ENCODE assay signal across 1 cellular context in the genomic region with DNA sequence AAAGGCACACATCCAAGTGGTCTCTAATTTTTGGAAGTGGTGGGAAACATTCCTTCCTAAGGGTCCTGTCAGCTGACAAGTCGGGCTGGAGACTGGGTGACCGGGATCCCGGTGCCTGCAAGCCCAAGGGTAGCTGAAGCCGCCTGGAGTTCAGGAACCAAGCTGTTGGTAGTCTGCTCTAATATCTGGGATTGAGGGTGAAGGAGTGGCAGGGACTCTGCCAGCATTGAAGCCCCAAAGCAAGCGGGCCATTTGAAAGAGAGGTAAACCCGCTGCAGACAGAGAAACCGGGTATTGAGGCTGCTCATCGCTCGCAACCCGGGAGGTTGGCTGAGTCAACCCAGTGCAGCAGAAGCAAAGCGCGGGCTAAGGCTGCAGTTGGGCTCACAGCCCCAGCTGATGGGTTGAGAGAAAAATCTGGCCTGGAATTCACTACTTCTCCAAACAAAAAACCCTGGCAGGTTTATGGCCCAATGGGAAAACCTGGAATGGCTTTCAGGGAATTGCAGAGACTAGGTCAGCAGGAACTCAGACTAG.
TF ChIP-seq lines count a peak whose summit lies in the region.

No MANE protein-coding gene starts in this region.

TF ChIP-seq in HEK293, 187 proteins besides CTCF, POLR2A, EP300 and RAD21 (continued from another document and continues in another):
- TF ChIP-seq, protein P1, sequence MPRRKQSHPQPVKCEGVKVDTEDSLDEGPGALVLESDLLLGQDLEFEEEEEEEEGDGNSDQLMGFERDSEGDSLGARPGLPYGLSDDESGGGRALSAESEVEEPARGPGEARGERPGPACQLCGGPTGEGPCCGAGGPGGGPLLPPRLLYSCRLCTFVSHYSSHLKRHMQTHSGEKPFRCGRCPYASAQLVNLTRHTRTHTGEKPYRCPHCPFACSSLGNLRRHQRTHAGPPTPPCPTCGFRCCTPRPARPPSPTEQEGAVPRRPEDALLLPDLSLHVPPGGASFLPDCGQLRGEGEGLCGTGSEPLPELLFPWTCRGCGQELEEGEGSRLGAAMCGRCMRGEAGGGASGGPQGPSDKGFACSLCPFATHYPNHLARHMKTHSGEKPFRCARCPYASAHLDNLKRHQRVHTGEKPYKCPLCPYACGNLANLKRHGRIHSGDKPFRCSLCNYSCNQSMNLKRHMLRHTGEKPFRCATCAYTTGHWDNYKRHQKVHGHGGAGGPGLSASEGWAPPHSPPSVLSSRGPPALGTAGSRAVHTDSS (tag by site-specific recombination; IDR thresholded peaks at IDR 0.05), result no peak
- TF ChIP-seq ZNF664 (tag by site-specific recombination; IDR thresholded peaks at IDR 0.05) (no peak), ZNF140 (tag by site-specific recombination; IDR thresholded peaks at IDR 0.05) (no peak), ZFP69B (tag by site-specific recombination; IDR thresholded peaks at IDR 0.05) (peak; percentile 65; the same call in 1 of the 2 replicates), ZSCAN23 (tag by site-specific recombination; IDR thresholded peaks at IDR 0.05) (0 out of 2 replicates have a peak, but pooled peaks have one; percentile 30), ZNF629 (tag by site-specific recombination; IDR thresholded peaks at IDR 0.05) (peak; percentile 68), SP3 (tag by site-specific recombination; IDR thresholded peaks at IDR 0.05) (peak; percentile 33; the same call in 1 of the 2 replicates), SETDB1 (IDR thresholded peaks at IDR 0.05; ENCODE audit: insufficient read length, low read length) (no peak), GLI4 (tag by site-specific recombination; IDR thresholded peaks at IDR 0.05) (no peak), ZNF155 (tag by site-specific recombination; IDR thresholded peaks at IDR 0.05) (no peak), ZNF202 (tag by site-specific recombination; IDR thresholded peaks at IDR 0.05; ENCODE audit: borderline replicate concordance) (no peak), KLF7 (tag by site-specific recombination; IDR thresholded peaks at IDR 0.05; ENCODE audit: borderline replicate concordance) (no peak), ZNF211 (tag by site-specific recombination; IDR thresholded peaks at IDR 0.05; ENCODE audit: low read depth) (no peak), ZNF596 (tag by site-specific recombination; IDR thresholded peaks at IDR 0.05) (no peak), ZNF19 (tag by site-specific recombination; IDR thresholded peaks at IDR 0.05; ENCODE audit: low read depth) (no peak), ZNF76 (tag by site-specific recombination; IDR thresholded peaks at IDR 0.05; ENCODE audit: borderline replicate concordance, low read depth) (no peak), YY1 (tag by site-specific recombination; IDR thresholded peaks at IDR 0.05) (no peak; the same call in 1 of the 2 replicates), ZNF623 (tag by site-specific recombination; IDR thresholded peaks at IDR 0.05) (no peak), ZNF24 (tag by site-specific recombination; IDR thresholded peaks at IDR 0.05) (peak; percentile 72), ZNF146 (tag by site-specific recombination; IDR thresholded peaks at IDR 0.05) (no peak), ZNF501 (tag by site-specific recombination; IDR thresholded peaks at IDR 0.05) (peak; percentile 51; the same call in 1 of the 2 replicates), ZNF184 (tag by site-specific recombination; IDR thresholded peaks at IDR 0.05) (peak; percentile 50; the same call in 1 of the 2 replicates), TRIM28 (IDR thresholded peaks at IDR 0.05; ENCODE audit: borderline replicate concordance, low read length) (peak; percentile 87), FEZF1 (tag by site-specific recombination; IDR thresholded peaks at IDR 0.05) (no peak), ZNF132 (tag by site-specific recombination; IDR thresholded peaks at IDR 0.05; ENCODE audit: borderline replicate concordance) (no peak), ZBTB20 (tag by site-specific recombination; IDR thresholded peaks at IDR 0.05) (peak; percentile 95), ZNF585B (tag by site-specific recombination; IDR thresholded peaks at IDR 0.05) (no peak), ZNF394 (tag by site-specific recombination; IDR thresholded peaks at IDR 0.05; ENCODE audit: borderline replicate concordance) (peak; percentile 60; the same call in 1 of the 2 replicates), ZBTB21 (tag by site-specific recombination; IDR thresholded peaks at IDR 0.05) (no peak), ZNF239 (tag by site-specific recombination; IDR thresholded peaks at IDR 0.05) (no peak)
- TF ChIP-seq, protein P2, sequence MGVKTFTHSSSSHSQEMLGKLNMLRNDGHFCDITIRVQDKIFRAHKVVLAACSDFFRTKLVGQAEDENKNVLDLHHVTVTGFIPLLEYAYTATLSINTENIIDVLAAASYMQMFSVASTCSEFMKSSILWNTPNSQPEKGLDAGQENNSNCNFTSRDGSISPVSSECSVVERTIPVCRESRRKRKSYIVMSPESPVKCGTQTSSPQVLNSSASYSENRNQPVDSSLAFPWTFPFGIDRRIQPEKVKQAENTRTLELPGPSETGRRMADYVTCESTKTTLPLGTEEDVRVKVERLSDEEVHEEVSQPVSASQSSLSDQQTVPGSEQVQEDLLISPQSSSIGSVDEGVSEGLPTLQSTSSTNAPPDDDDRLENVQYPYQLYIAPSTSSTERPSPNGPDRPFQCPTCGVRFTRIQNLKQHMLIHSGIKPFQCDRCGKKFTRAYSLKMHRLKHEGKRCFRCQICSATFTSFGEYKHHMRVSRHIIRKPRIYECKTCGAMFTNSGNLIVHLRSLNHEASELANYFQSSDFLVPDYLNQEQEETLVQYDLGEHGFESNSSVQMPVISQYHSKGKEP (tag by site-specific recombination; IDR thresholded peaks at IDR 0.05), result peak; percentile 87
- TF ChIP-seq, protein P3, sequence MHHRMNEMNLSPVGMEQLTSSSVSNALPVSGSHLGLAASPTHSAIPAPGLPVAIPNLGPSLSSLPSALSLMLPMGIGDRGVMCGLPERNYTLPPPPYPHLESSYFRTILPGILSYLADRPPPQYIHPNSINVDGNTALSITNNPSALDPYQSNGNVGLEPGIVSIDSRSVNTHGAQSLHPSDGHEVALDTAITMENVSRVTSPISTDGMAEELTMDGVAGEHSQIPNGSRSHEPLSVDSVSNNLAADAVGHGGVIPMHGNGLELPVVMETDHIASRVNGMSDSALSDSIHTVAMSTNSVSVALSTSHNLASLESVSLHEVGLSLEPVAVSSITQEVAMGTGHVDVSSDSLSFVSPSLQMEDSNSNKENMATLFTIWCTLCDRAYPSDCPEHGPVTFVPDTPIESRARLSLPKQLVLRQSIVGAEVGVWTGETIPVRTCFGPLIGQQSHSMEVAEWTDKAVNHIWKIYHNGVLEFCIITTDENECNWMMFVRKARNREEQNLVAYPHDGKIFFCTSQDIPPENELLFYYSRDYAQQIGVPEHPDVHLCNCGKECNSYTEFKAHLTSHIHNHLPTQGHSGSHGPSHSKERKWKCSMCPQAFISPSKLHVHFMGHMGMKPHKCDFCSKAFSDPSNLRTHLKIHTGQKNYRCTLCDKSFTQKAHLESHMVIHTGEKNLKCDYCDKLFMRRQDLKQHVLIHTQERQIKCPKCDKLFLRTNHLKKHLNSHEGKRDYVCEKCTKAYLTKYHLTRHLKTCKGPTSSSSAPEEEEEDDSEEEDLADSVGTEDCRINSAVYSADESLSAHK (tag by site-specific recombination; IDR thresholded peaks at IDR 0.05), result 0 out of 2 replicates have a peak, but pooled peaks have one; percentile 8
- TF ChIP-seq, protein P4, sequence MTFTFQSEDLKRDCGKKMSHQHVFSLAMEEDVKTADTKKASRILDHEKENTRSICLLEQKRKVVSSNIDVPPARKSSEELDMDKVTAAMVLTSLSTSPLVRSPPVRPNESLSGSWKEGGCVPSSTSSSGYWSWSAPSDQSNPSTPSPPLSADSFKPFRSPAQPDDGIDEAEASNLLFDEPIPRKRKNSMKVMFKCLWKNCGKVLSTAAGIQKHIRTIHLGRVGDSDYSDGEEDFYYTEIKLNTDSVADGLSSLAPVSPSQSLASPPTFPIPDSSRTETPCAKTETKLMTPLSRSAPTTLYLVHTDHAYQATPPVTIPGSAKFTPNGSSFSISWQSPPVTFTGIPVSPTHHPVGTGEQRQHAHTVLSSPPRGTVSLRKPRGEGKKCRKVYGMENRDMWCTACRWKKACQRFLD (tag by site-specific recombination; IDR thresholded peaks at IDR 0.05), result no peak
- TF ChIP-seq, protein P5, sequence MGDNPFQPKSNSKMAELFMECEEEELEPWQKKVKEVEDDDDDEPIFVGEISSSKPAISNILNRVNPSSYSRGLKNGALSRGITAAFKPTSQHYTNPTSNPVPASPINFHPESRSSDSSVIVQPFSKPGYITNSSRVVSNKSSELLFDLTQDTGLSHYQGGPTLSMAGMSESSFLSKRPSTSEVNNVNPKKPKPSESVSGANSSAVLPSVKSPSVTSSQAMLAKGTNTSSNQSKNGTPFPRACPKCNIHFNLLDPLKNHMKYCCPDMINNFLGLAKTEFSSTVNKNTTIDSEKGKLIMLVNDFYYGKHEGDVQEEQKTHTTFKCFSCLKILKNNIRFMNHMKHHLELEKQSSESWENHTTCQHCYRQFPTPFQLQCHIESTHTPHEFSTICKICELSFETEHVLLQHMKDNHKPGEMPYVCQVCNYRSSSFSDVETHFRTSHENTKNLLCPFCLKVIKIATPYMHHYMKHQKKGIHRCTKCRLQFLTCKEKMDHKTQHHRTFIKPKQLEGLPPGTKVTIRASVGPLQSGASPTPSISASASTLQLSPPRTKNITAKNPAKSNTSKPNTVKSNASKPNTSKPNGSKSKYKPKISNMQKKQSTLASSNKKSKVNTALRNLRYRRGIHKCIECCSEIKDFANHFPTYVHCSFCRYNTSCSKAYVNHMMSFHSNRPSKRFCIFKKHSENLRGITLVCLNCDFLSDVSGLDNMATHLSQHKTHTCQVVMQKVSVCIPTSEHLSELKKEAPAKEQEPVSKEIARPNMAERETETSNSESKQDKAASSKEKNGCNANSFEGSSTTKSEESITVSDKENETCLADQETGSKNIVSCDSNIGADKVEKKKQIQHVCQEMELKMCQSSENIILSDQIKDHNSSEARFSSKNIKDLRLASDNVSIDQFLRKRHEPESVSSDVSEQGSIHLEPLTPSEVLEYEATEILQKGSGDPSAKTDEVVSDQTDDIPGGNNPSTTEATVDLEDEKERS (tag by site-specific recombination; IDR thresholded peaks at IDR 0.05), result 0 out of 2 replicates have a peak, but pooled peaks have one; percentile 18
- TF ChIP-seq, protein P6, sequence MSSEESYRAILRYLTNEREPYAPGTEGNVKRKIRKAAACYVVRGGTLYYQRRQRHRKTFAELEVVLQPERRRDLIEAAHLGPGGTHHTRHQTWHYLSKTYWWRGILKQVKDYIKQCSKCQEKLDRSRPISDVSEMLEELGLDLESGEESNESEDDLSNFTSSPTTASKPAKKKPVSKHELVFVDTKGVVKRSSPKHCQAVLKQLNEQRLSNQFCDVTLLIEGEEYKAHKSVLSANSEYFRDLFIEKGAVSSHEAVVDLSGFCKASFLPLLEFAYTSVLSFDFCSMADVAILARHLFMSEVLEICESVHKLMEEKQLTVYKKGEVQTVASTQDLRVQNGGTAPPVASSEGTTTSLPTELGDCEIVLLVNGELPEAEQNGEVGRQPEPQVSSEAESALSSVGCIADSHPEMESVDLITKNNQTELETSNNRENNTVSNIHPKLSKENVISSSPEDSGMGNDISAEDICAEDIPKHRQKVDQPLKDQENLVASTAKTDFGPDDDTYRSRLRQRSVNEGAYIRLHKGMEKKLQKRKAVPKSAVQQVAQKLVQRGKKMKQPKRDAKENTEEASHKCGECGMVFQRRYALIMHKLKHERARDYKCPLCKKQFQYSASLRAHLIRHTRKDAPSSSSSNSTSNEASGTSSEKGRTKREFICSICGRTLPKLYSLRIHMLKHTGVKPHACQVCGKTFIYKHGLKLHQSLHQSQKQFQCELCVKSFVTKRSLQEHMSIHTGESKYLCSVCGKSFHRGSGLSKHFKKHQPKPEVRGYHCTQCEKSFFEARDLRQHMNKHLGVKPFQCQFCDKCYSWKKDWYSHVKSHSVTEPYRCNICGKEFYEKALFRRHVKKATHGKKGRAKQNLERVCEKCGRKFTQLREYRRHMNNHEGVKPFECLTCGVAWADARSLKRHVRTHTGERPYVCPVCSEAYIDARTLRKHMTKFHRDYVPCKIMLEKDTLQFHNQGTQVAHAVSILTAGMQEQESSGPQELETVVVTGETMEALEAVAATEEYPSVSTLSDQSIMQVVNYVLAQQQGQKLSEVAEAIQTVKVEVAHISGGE (tag by site-specific recombination; conservative IDR thresholded peaks at IDR 0.05; ENCODE audit: low read depth), result no peak
- TF ChIP-seq, protein P7, sequence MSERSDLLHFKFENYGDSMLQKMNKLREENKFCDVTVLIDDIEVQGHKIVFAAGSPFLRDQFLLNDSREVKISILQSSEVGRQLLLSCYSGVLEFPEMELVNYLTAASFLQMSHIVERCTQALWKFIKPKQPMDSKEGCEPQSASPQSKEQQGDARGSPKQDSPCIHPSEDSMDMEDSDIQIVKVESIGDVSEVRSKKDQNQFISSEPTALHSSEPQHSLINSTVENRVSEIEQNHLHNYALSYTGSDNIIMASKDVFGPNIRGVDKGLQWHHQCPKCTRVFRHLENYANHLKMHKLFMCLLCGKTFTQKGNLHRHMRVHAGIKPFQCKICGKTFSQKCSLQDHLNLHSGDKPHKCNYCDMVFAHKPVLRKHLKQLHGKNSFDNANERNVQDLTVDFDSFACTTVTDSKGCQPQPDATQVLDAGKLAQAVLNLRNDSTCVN (tag by site-specific recombination; optimal IDR thresholded peaks at IDR 0.05), result peak; percentile 40
- TF ChIP-seq, protein P8, sequence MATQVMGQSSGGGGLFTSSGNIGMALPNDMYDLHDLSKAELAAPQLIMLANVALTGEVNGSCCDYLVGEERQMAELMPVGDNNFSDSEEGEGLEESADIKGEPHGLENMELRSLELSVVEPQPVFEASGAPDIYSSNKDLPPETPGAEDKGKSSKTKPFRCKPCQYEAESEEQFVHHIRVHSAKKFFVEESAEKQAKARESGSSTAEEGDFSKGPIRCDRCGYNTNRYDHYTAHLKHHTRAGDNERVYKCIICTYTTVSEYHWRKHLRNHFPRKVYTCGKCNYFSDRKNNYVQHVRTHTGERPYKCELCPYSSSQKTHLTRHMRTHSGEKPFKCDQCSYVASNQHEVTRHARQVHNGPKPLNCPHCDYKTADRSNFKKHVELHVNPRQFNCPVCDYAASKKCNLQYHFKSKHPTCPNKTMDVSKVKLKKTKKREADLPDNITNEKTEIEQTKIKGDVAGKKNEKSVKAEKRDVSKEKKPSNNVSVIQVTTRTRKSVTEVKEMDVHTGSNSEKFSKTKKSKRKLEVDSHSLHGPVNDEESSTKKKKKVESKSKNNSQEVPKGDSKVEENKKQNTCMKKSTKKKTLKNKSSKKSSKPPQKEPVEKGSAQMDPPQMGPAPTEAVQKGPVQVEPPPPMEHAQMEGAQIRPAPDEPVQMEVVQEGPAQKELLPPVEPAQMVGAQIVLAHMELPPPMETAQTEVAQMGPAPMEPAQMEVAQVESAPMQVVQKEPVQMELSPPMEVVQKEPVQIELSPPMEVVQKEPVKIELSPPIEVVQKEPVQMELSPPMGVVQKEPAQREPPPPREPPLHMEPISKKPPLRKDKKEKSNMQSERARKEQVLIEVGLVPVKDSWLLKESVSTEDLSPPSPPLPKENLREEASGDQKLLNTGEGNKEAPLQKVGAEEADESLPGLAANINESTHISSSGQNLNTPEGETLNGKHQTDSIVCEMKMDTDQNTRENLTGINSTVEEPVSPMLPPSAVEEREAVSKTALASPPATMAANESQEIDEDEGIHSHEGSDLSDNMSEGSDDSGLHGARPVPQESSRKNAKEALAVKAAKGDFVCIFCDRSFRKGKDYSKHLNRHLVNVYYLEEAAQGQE (tag by site-specific recombination; IDR thresholded peaks at IDR 0.05), result peak; percentile 22; the same call in 1 of the 2 replicates
